ENCODE assay signal across 9 cellular contexts in genomic region chr19:40192758-40193586, GRCh38. TPM values are rescaled to one million over a fixed set of nuclear protein-coding genes. Genes with fewer than 3 reads are reported as not detected.
A peak's percentile ranks its signal among the peaks of the same experiment; 100 is the strongest.
DNase-seq lines count a peak whose midpoint lies in the region; ATAC-seq and TF ChIP-seq lines count a peak whose summit lies in the region.
"Had no signal": no experiment of that assay in that cellular context is flagged by ENCODE, and none has a peak within 500 bp of the region (broad histone marks: within the 10 kb centered on the region; RNA-seq: fewer than 3 reads in every experiment).

No MANE protein-coding gene starts in this region.

- POLR2A ChIA-PET in activated naive CD8-positive, alpha-beta T cell treated with anti-CD3 and anti-CD28 coated beads, Interleukin-2, amount 10 ng/mL, durations not matched to agents 7 days and 5 days (lab: Charles Lee): no interaction called here

- peak overlapping the region; percentile 96 for H3K4me3 ChIP-seq in left ventricle myocardium inferior
- H3K4me3 ChIP-seq in heart left ventricle: peak overlapping the region in 6 of 12 donors; percentile 77 to 100 (median 98)
- H3K4me3 ChIP-seq in vagina: peak overlapping the region; percentile 66 to 96
- no peak overlapping the region for H3K4me3 ChIP-seq in uterus
- no peak overlapping the region for H3K4me3 ChIP-seq in thyroid gland (replicated peaks in 1 of 3)

- H3K27ac ChIP-seq in left ventricle myocardium inferior (replicated peaks) (no peak overlapping the region), heart left ventricle (no peak overlapping the region), vagina (no peak overlapping the region), uterus (no peak overlapping the region), thyroid gland (no peak overlapping the region)

- H3K9me3 Mint-ChIP-seq in activated naive CD8-positive, alpha-beta T cell treated with anti-CD3 and anti-CD28 coated beads, Interleukin-2, amount 10 ng/mL, durations not matched to agents 7 days and 5 days: no peaks in the 10 kb centered on the region
- no peaks in the 10 kb centered on the region for H3K9me3 Mint-ChIP-seq in immature natural killer cell

- peak overlapping the region; percentile 14 for H3K4me3 Mint-ChIP-seq in activated naive CD8-positive, alpha-beta T cell treated with anti-CD3 and anti-CD28 coated beads, Interleukin-2, amount 10 ng/mL, durations not matched to agents 7 days and 5 days
- H3K4me3 Mint-ChIP-seq in immature natural killer cell: peak overlapping the region; percentile 50 to 77 (median 67)

- no peak for TF ChIP-seq CTCF in left ventricle myocardium inferior (IDR thresholded peaks at IDR 0.05; ENCODE audit: borderline replicate concordance)
- no peak for TF ChIP-seq CTCF in heart left ventricle (IDR thresholded peaks at IDR 0.05)
- no peak for TF ChIP-seq CTCF in vagina (IDR thresholded peaks at IDR 0.05)
- TF ChIP-seq CTCF in uterus (IDR thresholded peaks at IDR 0.05): no peak
- TF ChIP-seq CTCF in thyroid gland (IDR thresholded peaks at IDR 0.05): no peak

- H3K27me3 ChIP-seq in left ventricle myocardium inferior (ENCODE audit: low read depth) (no peaks in the 10 kb centered on the region), heart left ventricle (no peaks in the 10 kb centered on the region), vagina (no peaks in the 10 kb centered on the region), uterus (no peaks in the 10 kb centered on the region), thyroid gland (no peaks in the 10 kb centered on the region)

- DNase-seq in left ventricle myocardium inferior (no peak), heart left ventricle (no peak), immature natural killer cell (no peak), vagina (ENCODE audit: extremely low spot score in 2 of 2) (no peak), uterus (no peak), thyroid gland (no peak), HUDEP-2 (lab: John Stamatoyannopoulos, UW; ENCODE audit: unreplicated experiment in 76 of 76) (no peak)
- no peak for DNase-seq in activated naive CD8-positive, alpha-beta T cell treated with anti-CD3 and anti-CD28 coated beads, Interleukin-2, amount 10 ng/mL, durations not matched to agents 7 days and 5 days
- DNase-seq: stimulated activated naive CD4-positive, alpha-beta T cell had no signal

- H3K36me3 Mint-ChIP-seq in activated naive CD8-positive, alpha-beta T cell treated with anti-CD3 and anti-CD28 coated beads, Interleukin-2, amount 10 ng/mL, durations not matched to agents 7 days and 5 days: no peaks in the 10 kb centered on the region
- no peaks in the 10 kb centered on the region for H3K36me3 Mint-ChIP-seq in immature natural killer cell

- H3K4me1 Mint-ChIP-seq in activated naive CD8-positive, alpha-beta T cell treated with anti-CD3 and anti-CD28 coated beads, Interleukin-2, amount 10 ng/mL, durations not matched to agents 7 days and 5 days: peaks cover 12% of the 10 kb centered on the region
- peaks cover 28 to 44% of the 10 kb centered on the region in 2 donors for H3K4me1 Mint-ChIP-seq in immature natural killer cell

- H3K27me3 Mint-ChIP-seq in activated naive CD8-positive, alpha-beta T cell treated with anti-CD3 and anti-CD28 coated beads, Interleukin-2, amount 10 ng/mL, durations not matched to agents 7 days and 5 days: no peaks in the 10 kb centered on the region
- peaks cover 1 to 8% (median 3%) of the 10 kb centered on the region in 3 donors for H3K27me3 Mint-ChIP-seq in immature natural killer cell (ENCODE audit: low read depth in 3 of 3)

- whole genome bisulfite sequencing in heart left ventricle, 4 donors: 75 to 82% (median 78%) methylated on average over 5 of the region's 5 CpGs
- 81 to 93% methylated on average over 5 of the region's 5 CpGs for WGBS in thyroid gland, 2 donors

- H3K9me3 ChIP-seq in left ventricle myocardium inferior (replicated peaks) (no peaks in the 10 kb centered on the region), heart left ventricle (no peaks in the 10 kb centered on the region), vagina (no peaks in the 10 kb centered on the region), uterus (no peaks in the 10 kb centered on the region), thyroid gland (no peaks in the 10 kb centered on the region)

- TF ChIP-seq POLR2A in heart left ventricle (IDR thresholded peaks at IDR 0.05) (no peak), vagina (IDR thresholded peaks at IDR 0.05) (no peak), uterus (IDR thresholded peaks at IDR 0.05) (no peak), thyroid gland (IDR thresholded peaks at IDR 0.05) (no peak)

- H3K36me3 ChIP-seq in left ventricle myocardium inferior (no peaks in the 10 kb centered on the region), heart left ventricle (peaks cover 0 to 3% (median 0%) of the 10 kb centered on the region in 9 donors), vagina (no peaks in the 10 kb centered on the region), uterus (no peaks in the 10 kb centered on the region), thyroid gland (no peaks in the 10 kb centered on the region)

- intact Hi-C loops in left ventricle myocardium inferior (cut with micrococcal nuclease) (no loop called here), heart left ventricle (cut with DNase I) (no loop called here), vagina (cut with DNase I) (no loop called here), uterus (cut with DNase I; ENCODE audit: low total_unique reads) (no loop called here), thyroid gland (cut with DNase I) (no loop called here)

- H3K4me1 ChIP-seq in left ventricle myocardium inferior (peaks cover 31% of the 10 kb centered on the region), heart left ventricle (peaks cover 0 to 26% (median 12%) of the 10 kb centered on the region in 12 donors), vagina (peaks cover 25% of the 10 kb centered on the region), uterus (peaks cover 0 to 11% of the 10 kb centered on the region in 2 donors), thyroid gland (peaks cover 17 to 18% of the 10 kb centered on the region in 2 donors)

- no peak overlapping the region for H3K27ac Mint-ChIP-seq in activated naive CD8-positive, alpha-beta T cell treated with anti-CD3 and anti-CD28 coated beads, Interleukin-2, amount 10 ng/mL, durations not matched to agents 7 days and 5 days
- H3K27ac Mint-ChIP-seq in immature natural killer cell: peak overlapping the region in 4 of 6 donors; percentile 12 to 30 (median 24)

- no peak for ATAC-seq in heart left ventricle
- no peak for ATAC-seq in activated naive CD8-positive, alpha-beta T cell treated with anti-CD3 and anti-CD28 coated beads, Interleukin-2, amount 10 ng/mL, durations not matched to agents 7 days and 5 days (ENCODE audit: low read depth)

RNA-seq across cellular contexts. Expression of gene MAP3K10, which starts 1.7 kb away (rescaled TPM):
- total RNA-seq in left ventricle myocardium inferior (17.1 TPM), heart left ventricle (10 to 100 TPM; 13.7 to 30.7 (median 15.6) TPM), vagina (10.6 TPM), uterus (10 to 100 TPM in 1 of 4 donors, 1 to 10 TPM in 3; 1.0 to 29.0 (median 3.1) TPM), thyroid gland (10 to 100 TPM in 3 of 4 donors, 1 to 10 TPM in 1; 9.1 to 19.6 (median 15.9) TPM)
- polyA plus RNA-seq in heart left ventricle (10 to 100 TPM; 16.4 to 32.8 TPM), immature natural killer cell (under 1 TPM in 2 of 3 donors, not detected in 1; 0.36 to 0.42 TPM)
- 10 to 100 TPM; 25.6 to 26.4 TPM for total RNA-seq in activated naive CD8-positive, alpha-beta T cell treated with anti-CD3 and anti-CD28 coated beads, Interleukin-2, amount 10 ng/mL, durations not matched to agents 7 days and 5 days

RNA-seq across cellular contexts. Expression of gene TTC9B, which starts 25.2 kb away (rescaled TPM):
- total RNA-seq in left ventricle myocardium inferior (not detected), heart left ventricle (not detected), vagina (not detected), uterus (not detected), thyroid gland (not detected)
- polyA plus RNA-seq in heart left ventricle (not detected), immature natural killer cell (not detected)
- total RNA-seq in activated naive CD8-positive, alpha-beta T cell treated with anti-CD3 and anti-CD28 coated beads, Interleukin-2, amount 10 ng/mL, durations not matched to agents 7 days and 5 days: not detected

RNA-seq across cellular contexts. Expression of gene CCNP, which starts 33.5 kb away (rescaled TPM):
- total RNA-seq in left ventricle myocardium inferior (0.30 TPM), heart left ventricle (under 1 TPM in 2 of 9 donors, not detected in 7; 0.21 to 0.75 TPM), vagina (not detected), uterus (under 1 TPM in 2 of 4 donors, not detected in 2; 0.21 to 0.61 TPM), thyroid gland (1 to 10 TPM in 1 of 4 donors, under 1 TPM in 2, not detected in 1; 0.13 to 3.2 (median 0.68) TPM)
- polyA plus RNA-seq in heart left ventricle (not detected), immature natural killer cell (not detected)
- total RNA-seq in activated naive CD8-positive, alpha-beta T cell treated with anti-CD3 and anti-CD28 coated beads, Interleukin-2, amount 10 ng/mL, durations not matched to agents 7 days and 5 days: under 1 TPM; 0.53 to 0.99 TPM

Comparison
In these comparisons a context has a peak if more than half of its experiments do, and no peak if none do; other contexts are left out.
1. H3K4me3 ChIP-seq: peak in left ventricle myocardium inferior (single experiment) and vagina (2 of 2); none in uterus (0 of 2) and thyroid gland (0 of 3).